In genomic region chr10:127739908-127740307, GRCh38 we compare ENCODE assay signal across 2 cellular contexts.
TF ChIP-seq lines count a peak whose summit lies in the region.

No MANE protein-coding gene starts in this region.

TF ChIP-seq in HepG2, 621 proteins besides CTCF, POLR2A, EP300 and RAD21:
- no peak for TF ChIP-seq HCFC1 (IDR thresholded peaks at IDR 0.05; ENCODE audit: low read depth, low read length)
- peak; percentile 41 for TF ChIP-seq ASH2L (IDR thresholded peaks at IDR 0.05; ENCODE audit: insufficient read length, low read depth, low read length)
- TF ChIP-seq ZMYM3 (CRISPR knock-in tag; IDR thresholded peaks at IDR 0.05): no peak
- no peak for TF ChIP-seq ZNF816 (CRISPR knock-in tag; IDR thresholded peaks at IDR 0.05; ENCODE audit: borderline replicate concordance)
- TF ChIP-seq ZNF430 (CRISPR knock-in tag; IDR thresholded peaks at IDR 0.05): no peak
- no peak for TF ChIP-seq MYC (CRISPR knock-in tag; IDR thresholded peaks at IDR 0.05; ENCODE audit: borderline replicate concordance)
- 0 out of 2 replicates have a peak, but pooled peaks have one; percentile 75 for TF ChIP-seq HNRNPL (IDR thresholded peaks at IDR 0.05; ENCODE audit: low read depth, low read length)
TF ChIP-seq in HepG2: peak in this region for 2.

TF ChIP-seq in IMR-90, 13 proteins besides CTCF, POLR2A, EP300 and RAD21:
- no peak for TF ChIP-seq USF2 (IDR thresholded peaks at IDR 0.05; ENCODE audit: low read depth, low read length)
- no peak for TF ChIP-seq FOS (IDR thresholded peaks at IDR 0.05; ENCODE audit: low read depth, low read length)
- TF ChIP-seq RFX5 (IDR thresholded peaks at IDR 0.05; ENCODE audit: low read depth, low read length): no peak
- TF ChIP-seq MAZ (IDR thresholded peaks at IDR 0.05; ENCODE audit: borderline replicate concordance, low read depth, low read length): no peak
- no peak for TF ChIP-seq SMC3 (IDR thresholded peaks at IDR 0.05; ENCODE audit: low read depth, low read length)
- TF ChIP-seq BHLHE40 (IDR thresholded peaks at IDR 0.05; ENCODE audit: low read depth, low read length): no peak
- no peak for TF ChIP-seq MXI1 (IDR thresholded peaks at IDR 0.05; ENCODE audit: borderline replicate concordance, low read depth, low read length)
- TF ChIP-seq NFE2L2 (IDR thresholded peaks at IDR 0.05; ENCODE audit: low read depth, low read length): no peak
- no peak for TF ChIP-seq RCOR1 (IDR thresholded peaks at IDR 0.05; ENCODE audit: insufficient replicate concordance, low read length)
- no peak for TF ChIP-seq MAFK (IDR thresholded peaks at IDR 0.05; ENCODE audit: low read depth, low read length)
- no peak for TF ChIP-seq CHD1 (IDR thresholded peaks at IDR 0.05; ENCODE audit: low read depth, low read length)
